In the genomic region with DNA sequence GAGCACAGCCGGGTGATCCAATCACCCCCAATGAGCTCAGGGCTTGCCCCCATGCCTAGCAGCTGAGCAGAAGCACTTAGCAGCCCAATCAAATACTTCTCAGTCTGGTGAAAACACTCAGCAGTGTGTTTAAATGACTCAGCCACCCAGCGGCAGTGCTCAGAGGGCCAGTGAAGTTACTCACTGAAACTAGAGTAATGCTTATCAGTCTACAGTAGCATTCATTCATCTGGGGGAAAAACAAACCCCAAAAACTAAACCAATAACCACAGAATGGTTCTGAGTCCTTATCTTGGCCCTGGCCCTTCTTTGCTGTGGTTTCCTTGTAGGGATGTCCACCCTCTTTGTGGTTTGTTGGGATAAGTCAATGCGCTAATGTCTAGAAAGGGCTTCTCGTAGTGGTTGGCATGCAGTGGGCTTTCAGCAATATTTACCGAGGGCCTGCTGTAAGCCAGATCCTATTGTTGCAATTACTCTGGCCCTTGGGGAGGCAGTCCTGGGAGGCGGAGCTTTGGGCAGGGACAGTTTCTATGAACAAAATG, we compare ENCODE assay signal across 1 cellular context.
A peak's percentile ranks its signal among the peaks of the same experiment; 100 is the strongest.
TF ChIP-seq lines count a peak whose summit lies in the region.

No MANE protein-coding gene starts in this region.

TF ChIP-seq in IMR-90, 13 proteins besides CTCF, POLR2A, EP300 and RAD21 (continued from another document):
- TF ChIP-seq MAZ (IDR thresholded peaks at IDR 0.05; ENCODE audit: borderline replicate concordance, low read depth, low read length) (peak; percentile 19; the same call in 1 of the 2 replicates), SMC3 (IDR thresholded peaks at IDR 0.05; ENCODE audit: low read depth, low read length) (peak; percentile 22; the same call in 1 of the 2 replicates), CHD1 (IDR thresholded peaks at IDR 0.05; ENCODE audit: low read depth, low read length) (no peak)
